ENCODE assay signal across 16 cellular contexts in the genomic region with DNA sequence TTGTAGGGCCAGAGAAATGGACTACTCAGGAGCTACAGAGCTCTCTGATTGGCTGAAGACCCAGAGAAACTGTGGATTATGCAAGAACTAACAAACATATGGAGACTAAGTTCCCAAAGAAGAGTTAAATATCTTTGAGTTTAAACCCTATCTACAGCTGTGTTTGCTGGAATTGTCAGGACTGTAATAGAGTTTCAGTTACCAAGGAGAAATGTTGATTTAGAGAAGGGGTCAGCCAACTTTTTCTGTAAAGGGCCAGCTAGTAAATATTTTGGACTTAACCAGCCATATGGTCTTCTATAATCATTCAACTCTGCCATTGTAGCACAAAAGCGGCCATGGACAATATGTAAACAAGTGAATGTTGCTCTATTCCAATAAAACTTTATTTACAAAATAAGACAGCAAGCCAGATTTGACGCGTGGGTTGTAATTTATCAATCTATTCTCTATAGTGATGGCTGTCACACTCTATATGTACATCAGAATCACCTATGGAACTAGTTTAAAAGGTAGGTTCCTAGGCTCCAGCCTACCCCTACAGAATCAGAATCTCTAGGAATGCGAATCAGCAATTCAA. TPM values are rescaled to one million over a fixed set of nuclear protein-coding genes. Genes with fewer than 3 reads are reported as not detected.
A peak's percentile ranks its signal among the peaks of the same experiment; 100 is the strongest.
DNase-seq lines count a peak whose midpoint lies in the region; ATAC-seq, FAIRE-seq and TF ChIP-seq lines count a peak whose summit lies in the region.
"Had no signal": no experiment of that assay in that cellular context is flagged by ENCODE, and none has a peak within 500 bp of the region (broad histone marks: within the 10 kb centered on the region; RNA-seq: fewer than 3 reads in every experiment).

No MANE protein-coding gene starts in this region.

- CTCF ChIA-PET in CD8-positive, alpha-beta memory T cell (lab: Charles Lee) = interaction anchor here (1.1 to 3.6 kb wide), 3 partner anchors 9 to 25 kb away, joined by 3 to 16 read pairs (median 4); a partner anchor contains a TSS

- H3K36me3 Mint-ChIP-seq in CD8-positive, alpha-beta memory T cell = peaks cover 0 to 4% (median 0%) of the 10 kb centered on the region in 3 donors
- H3K36me3 Mint-ChIP-seq in HFFc6 (ENCODE audit: low read depth) = no peaks in the 10 kb centered on the region

- H3K27ac ChIP-seq in CD8-positive, alpha-beta memory T cell (ENCODE audit: low read depth, low read length) = no peak overlapping the region
- peak overlapping the region; percentile 28 to 52 (median 46) for H3K27ac ChIP-seq in body of pancreas
- H3K27ac ChIP-seq: right atrium auricular region had no signal

- no peaks in the 10 kb centered on the region for H3K36me3 ChIP-seq in CD8-positive, alpha-beta memory T cell (ENCODE audit: insufficient read depth, low read length)
- H3K36me3 ChIP-seq in body of pancreas (replicated peaks in 1 of 2; ENCODE audit: insufficient read depth in 1 of 2, low read depth in 2 of 2) = no peaks in the 10 kb centered on the region
- H3K36me3 ChIP-seq: right atrium auricular region, upper lobe of left lung had no signal

- H3K27me3 Mint-ChIP-seq in CD8-positive, alpha-beta memory T cell = no peaks in the 10 kb centered on the region
- no peaks in the 10 kb centered on the region for H3K27me3 Mint-ChIP-seq in HFFc6 (ENCODE audit: insufficient read depth)
- H3K27me3 Mint-ChIP-seq: naive thymus-derived CD4-positive, alpha-beta T cell had no signal

- H3K4me3 ChIP-seq in CD8-positive, alpha-beta memory T cell (ENCODE audit: low read length) = no peak overlapping the region
- no peak overlapping the region for H3K4me3 ChIP-seq in body of pancreas
- H3K4me3 ChIP-seq: right atrium auricular region, upper lobe of left lung had no signal

- H3K4me3 Mint-ChIP-seq in CD8-positive, alpha-beta memory T cell = peak overlapping the region in 6 of 7 donors; percentile 6 to 69 (median 52)
- H3K4me3 Mint-ChIP-seq in HFFc6 = no peak overlapping the region

- no peak for TF ChIP-seq POLR2A in body of pancreas (IDR thresholded peaks at IDR 0.05)
- TF ChIP-seq POLR2A in H54 (IDR thresholded peaks at IDR 0.05; ENCODE audit: low read depth, low read length) = no peak

- no peak for DNase-seq in CD8-positive, alpha-beta memory T cell
- DNase-seq in body of pancreas (no peak), HFFc6 (no peak), H54 (ENCODE audit: insufficient read length, low spot score) (no peak)
- DNase-seq: activated naive CD4-positive, alpha-beta T cell treated with anti-CD3 and anti-CD28 coated beads, Interleukin-2, amount 50 U/mL, for 16 hours; DMS79; effector CD8-positive, alpha-beta T cell; naive thymus-derived CD4-positive, alpha-beta T cell; NCI-H1092; SIG-M5; stimulated activated CD4-positive, alpha-beta T cell treated with anti-CD3 and anti-CD28 coated beads, Interleukin-2, amount 100 ng/mL, for 48 hours; upper lobe of left lung had no signal

- POLR2A ChIA-PET in CD8-positive, alpha-beta memory T cell (lab: Charles Lee) = interaction anchor here (0.5 to 3.3 kb wide), 3 partner anchors 11 to 25 kb away, joined by 3 to 14 read pairs (median 3); a partner anchor contains a TSS

- H3K4me1 ChIP-seq in CD8-positive, alpha-beta memory T cell (ENCODE audit: insufficient read depth, low read length) = peaks cover 40% of the 10 kb centered on the region
- H3K4me1 ChIP-seq in body of pancreas = peaks cover 70% of the 10 kb centered on the region
- H3K4me1 ChIP-seq: right atrium auricular region had no signal

- H3K27ac Mint-ChIP-seq in CD8-positive, alpha-beta memory T cell = peak overlapping the region; percentile 55 to 91 (median 86)
- H3K27ac Mint-ChIP-seq in HFFc6 = no peak overlapping the region

- H3K4me1 Mint-ChIP-seq in CD8-positive, alpha-beta memory T cell = peaks cover 55 to 74% (median 73%) of the 10 kb centered on the region in 3 donors
- peaks cover 3% of the 10 kb centered on the region; the same call in 1 of the 2 replicates for H3K4me1 Mint-ChIP-seq in HFFc6 (ENCODE audit: low read depth)

- intact Hi-C loops in body of pancreas (cut with DNase I) = no loop called here

- no peaks in the 10 kb centered on the region for H3K9me3 ChIP-seq in CD8-positive, alpha-beta memory T cell (ENCODE audit: low read length)
- no peaks in the 10 kb centered on the region for H3K9me3 ChIP-seq in body of pancreas
- H3K9me3 ChIP-seq: right atrium auricular region, upper lobe of left lung had no signal

- WGBS in body of pancreas, 2 donors = 62 to 78% methylated on average over 4 of the region's 4 CpGs

- FAIRE-seq in H54 (lab: Jason Lieb, UNC) = no peak
- FAIRE-seq: HTR-8/SVneo had no signal

- no peaks in the 10 kb centered on the region for H3K9me3 Mint-ChIP-seq in CD8-positive, alpha-beta memory T cell
- no peaks in the 10 kb centered on the region for H3K9me3 Mint-ChIP-seq in HFFc6

- no peaks in the 10 kb centered on the region for H3K27me3 ChIP-seq in CD8-positive, alpha-beta memory T cell (ENCODE audit: insufficient read depth, low read length, poor library complexity, severe bottlenecking)
- H3K27me3 ChIP-seq in body of pancreas = no peaks in the 10 kb centered on the region
- H3K27me3 ChIP-seq: right atrium auricular region, upper lobe of left lung had no signal

- no peak for TF ChIP-seq CTCF in body of pancreas (IDR thresholded peaks at IDR 0.05)
- no peak for TF ChIP-seq CTCF in HFFc6 (IDR thresholded peaks at IDR 0.05)

- ATAC-seq in HG03354 (IDR thresholded peaks at IDR 0.05; ENCODE audit: poor library complexity, severe bottlenecking, unreplicated experiment) (peak; percentile 4), body of pancreas (peak; percentile 54), GM18870 (IDR thresholded peaks at IDR 0.05; ENCODE audit: unreplicated experiment) (no peak)
- ATAC-seq: naive thymus-derived CD4-positive, alpha-beta T cell had no signal

RNA-seq across cellular contexts. Expression of a gene that starts 7.8 kb away (rescaled TPM):
- total RNA-seq in CD8-positive, alpha-beta memory T cell = 1 to 10 TPM; 1.2 to 1.9 TPM
- polyA plus RNA-seq in CD8-positive, alpha-beta memory T cell = not detected
- 10 to 100 TPM; 13.5 to 28.0 TPM for total RNA-seq in body of pancreas
- under 1 TPM in 2 of 6 experiments, not detected in 4; 0.41 to 0.59 TPM for total RNA-seq in HFFc6 (2021; fragmentation: NEBNext Ultra II Directional; extraction: Animal tissue kit (Norgen Biotek cat#: 25700))

RNA-seq across cellular contexts. Expression of a gene that starts 8.0 kb away (rescaled TPM):
- total RNA-seq in CD8-positive, alpha-beta memory T cell = 10 to 100 TPM; 57.7 to 66.5 TPM
- polyA plus RNA-seq in CD8-positive, alpha-beta memory T cell = 83.2 TPM
- 1 to 10 TPM; 2.9 to 4.6 TPM for total RNA-seq in body of pancreas
- 1 to 10 TPM in 4 of 6 experiments, under 1 TPM in 2; 0.71 to 1.3 (median 1.0) TPM for total RNA-seq in HFFc6 (2021; fragmentation: NEBNext Ultra II Directional; extraction: Animal tissue kit (Norgen Biotek cat#: 25700))

RNA-seq across cellular contexts. Expression of a gene that starts 25.1 kb away (rescaled TPM):
- total RNA-seq in CD8-positive, alpha-beta memory T cell = 10 to 100 TPM; 33.7 to 36.2 TPM
- polyA plus RNA-seq in CD8-positive, alpha-beta memory T cell = 12.1 TPM
- 10 to 100 TPM; 21.3 to 33.0 TPM for total RNA-seq in body of pancreas
- 10 to 100 TPM; 12.6 to 14.0 (median 13.3) TPM for total RNA-seq in HFFc6 (2021; fragmentation: NEBNext Ultra II Directional; extraction: Animal tissue kit (Norgen Biotek cat#: 25700))

RNA-seq across cellular contexts. Expression of a gene that starts 25.6 kb away (rescaled TPM):
- total RNA-seq in CD8-positive, alpha-beta memory T cell = 10 to 100 TPM; 31.2 to 32.1 TPM
- polyA plus RNA-seq in CD8-positive, alpha-beta memory T cell = 5.1 TPM
- total RNA-seq in body of pancreas = 1 to 10 TPM; 1.3 to 2.1 TPM
- total RNA-seq in HFFc6 (2021; fragmentation: NEBNext Ultra II Directional; extraction: Animal tissue kit (Norgen Biotek cat#: 25700)) = 1 to 10 TPM; 5.7 to 9.9 (median 8.8) TPM

RNA-seq across cellular contexts. Expression of a gene that starts 49.6 kb away (rescaled TPM):
- 10 to 100 TPM; 80.9 to 81.2 TPM for total RNA-seq in CD8-positive, alpha-beta memory T cell
- polyA plus RNA-seq in CD8-positive, alpha-beta memory T cell = 19.4 TPM
- total RNA-seq in body of pancreas = 10 to 100 TPM; 22.7 to 30.1 TPM
- total RNA-seq in HFFc6 (2021; fragmentation: NEBNext Ultra II Directional; extraction: Animal tissue kit (Norgen Biotek cat#: 25700)) = 10 to 100 TPM; 34.6 to 49.1 (median 38.7) TPM

Comparison
In these comparisons a context has a peak if more than half of its experiments do, and no peak if none do; other contexts are left out.
1. RNA of a gene that starts 7.8 kb away (total RNA-seq): 13.5 to 28.0 TPM in body of pancreas; 1.2 to 1.9 TPM in CD8-positive, alpha-beta memory T cell and 0.41 to 0.59 TPM in HFFc6; every median in the first group is over 4 times any median in the second.
2. RNA of a gene that starts 8.0 kb away (total RNA-seq): 57.7 to 66.5 TPM in CD8-positive, alpha-beta memory T cell; 2.9 to 4.6 TPM in body of pancreas and 0.71 to 1.3 TPM in HFFc6; every median in the first group is over 10 times any median in the second.